In the genomic region with DNA sequence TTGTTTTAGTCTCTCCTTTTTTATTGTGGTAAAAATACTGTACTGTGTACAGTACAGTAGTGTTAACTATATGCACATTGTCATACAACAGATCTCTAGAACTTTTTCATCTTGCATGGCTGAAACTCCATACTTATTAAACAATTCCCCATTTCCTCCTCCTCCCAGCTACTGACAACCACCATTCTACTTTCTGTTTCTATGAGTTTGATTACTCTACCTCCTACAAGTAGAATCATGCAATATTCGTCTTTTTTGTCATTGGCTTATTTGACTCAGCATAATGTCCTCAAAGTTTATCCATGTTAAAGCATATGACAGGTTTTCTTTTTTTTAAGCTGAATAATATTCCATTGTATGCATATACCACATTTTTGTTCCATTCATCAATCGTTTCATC, we compare ENCODE assay signal across 28 cellular contexts.
"Had no signal": no experiment of that assay in that cellular context is flagged by ENCODE, and none has a peak within 500 bp of the region (broad histone marks: within the 10 kb centered on the region; RNA-seq: fewer than 3 reads in every experiment).

No MANE protein-coding gene starts in this region.

- H3K27ac Mint-ChIP-seq: activated CD4-positive, alpha-beta memory T cell treated with anti-CD3 and anti-CD28 coated beads, Interleukin-2, amount 10 ng/mL, durations not matched to agents 7 days and 5 days; activated CD4-positive, alpha-beta T cell treated with anti-CD3 and anti-CD28 coated beads, Interleukin-2, amount 10 ng/mL, durations not matched to agents 7 days and 5 days; activated naive CD8-positive, alpha-beta T cell; activated T-helper 17 cell treated with anti-CD3 and anti-CD28 coated beads, Interleukin-2, amount 50 U/mL, for 72 hours; dendritic cell treated with granulocyte-macrophage colony-stimulating factor and Interleukin-4, amounts not matched to agents 40 ng/mL and 50 ng/mL, for 4 days; endodermal cell had no signal

- H3K4me3 ChIP-seq: coronary artery, dorsolateral prefrontal cortex, gastroesophageal sphincter, heart right ventricle had no signal

- H3K9me3 Mint-ChIP-seq: activated CD4-positive, alpha-beta memory T cell treated with anti-CD3 and anti-CD28 coated beads, Interleukin-2, amount 10 ng/mL, durations not matched to agents 7 days and 5 days; activated CD4-positive, alpha-beta T cell treated with anti-CD3 and anti-CD28 coated beads, Interleukin-2, amount 10 ng/mL, durations not matched to agents 7 days and 5 days; activated T-cell treated with anti-CD3 and anti-CD28 coated beads, Interleukin-2, amount 50 U/mL, for 4 hours; activated T-helper 17 cell treated with anti-CD3 and anti-CD28 coated beads, Interleukin-2, amount 50 U/mL, for 72 hours; central memory CD8-positive, alpha-beta T cell; dendritic cell treated with granulocyte-macrophage colony-stimulating factor and Interleukin-4, amounts not matched to agents 40 ng/mL and 50 ng/mL, for 4 days; endodermal cell had no signal

- DNase-seq: activated CD4-positive, alpha-beta memory T cell treated with anti-CD3 and anti-CD28 coated beads, Interleukin-2, amount 10 ng/mL, durations not matched to agents 7 days and 5 days; activated CD4-positive, alpha-beta T cell treated with anti-CD3 and anti-CD28 coated beads for 1 hour; activated CD4-positive, alpha-beta T cell treated with anti-CD3 and anti-CD28 coated beads for 4 hours; activated CD4-positive, alpha-beta T cell treated with anti-CD3 and anti-CD28 coated beads, Interleukin-2, amount 10 ng/mL, durations not matched to agents 7 days and 5 days; activated CD4-positive, alpha-beta T cell treated with anti-CD3 and anti-CD28 coated beads, Interleukin-2, amount 50 U/mL, for 4 hours; activated effector memory CD4-positive, alpha-beta T cell treated with Interleukin-2 at 50 U/mL for 16 hours; activated gamma-delta T cell treated with Interleukin-2 at 50 U/mL for 16 hours; activated naive CD4-positive, alpha-beta T cell treated with anti-CD3 and anti-CD28 coated beads, Interleukin-2, amount 50 U/mL, for 16 hours; activated naive CD4-positive, alpha-beta T cell treated with Interleukin-2 at 50 U/mL for 16 hours; activated T-cell treated with anti-CD3 and anti-CD28 coated beads, Interleukin-2, amount 50 U/mL, for 4 hours; amniotic stem cell; anterior cingulate cortex; brain microvascular endothelial cell; dorsolateral prefrontal cortex; effector memory CD4-positive, alpha-beta T cell; foreskin keratinocyte; heart right ventricle; T-helper 2 cell had no signal

- ATAC-seq: activated T-cell treated with anti-CD3 and anti-CD28 coated beads, Interleukin-2, amount 50 U/mL, for 4 hours; activated T-helper 17 cell treated with anti-CD3 and anti-CD28 coated beads, Interleukin-2, amount 50 U/mL, for 72 hours; esophagus mucosa; foreskin keratinocyte; gastroesophageal sphincter; heart right ventricle had no signal

- H3K9me3 ChIP-seq: gastroesophageal sphincter, heart right ventricle had no signal

- H3K4me3 Mint-ChIP-seq: activated CD4-positive, alpha-beta memory T cell treated with anti-CD3 and anti-CD28 coated beads, Interleukin-2, amount 10 ng/mL, durations not matched to agents 7 days and 5 days; activated CD4-positive, alpha-beta T cell treated with anti-CD3 and anti-CD28 coated beads, Interleukin-2, amount 10 ng/mL, durations not matched to agents 7 days and 5 days; activated naive CD8-positive, alpha-beta T cell; activated T-cell treated with anti-CD3 and anti-CD28 coated beads, Interleukin-2, amount 50 U/mL, for 4 hours; activated T-helper 17 cell treated with anti-CD3 and anti-CD28 coated beads, Interleukin-2, amount 50 U/mL, for 72 hours; central memory CD8-positive, alpha-beta T cell; dendritic cell treated with granulocyte-macrophage colony-stimulating factor and Interleukin-4, amounts not matched to agents 40 ng/mL and 50 ng/mL, for 4 days had no signal

- H3K36me3 Mint-ChIP-seq: activated naive CD8-positive, alpha-beta T cell had no signal

- H3K4me1 Mint-ChIP-seq: activated CD4-positive, alpha-beta memory T cell treated with anti-CD3 and anti-CD28 coated beads, Interleukin-2, amount 10 ng/mL, durations not matched to agents 7 days and 5 days; activated T-helper 17 cell treated with anti-CD3 and anti-CD28 coated beads, Interleukin-2, amount 50 U/mL, for 72 hours; central memory CD8-positive, alpha-beta T cell had no signal

- H3K27ac ChIP-seq: brain microvascular endothelial cell, coronary artery, dorsolateral prefrontal cortex, foreskin keratinocyte, gastroesophageal sphincter, heart right ventricle had no signal

- FAIRE-seq: astrocyte, bronchial epithelial cell had no signal

- H3K36me3 ChIP-seq: brain microvascular endothelial cell, gastroesophageal sphincter, heart right ventricle had no signal

- H3K4me1 ChIP-seq: foreskin keratinocyte, gastroesophageal sphincter, heart right ventricle had no signal
